Comparison of ENCODE assay signal across 9 cellular contexts in genomic region chr16:705748-706188, GRCh38. TPM values are rescaled to one million over a fixed set of nuclear protein-coding genes. Genes with fewer than 3 reads are reported as not detected.
A peak's percentile ranks its signal among the peaks of the same experiment; 100 is the strongest.
DNase-seq lines count a peak whose midpoint lies in the region; ATAC-seq and TF ChIP-seq lines count a peak whose summit lies in the region.
"Had no signal": no experiment of that assay in that cellular context is flagged by ENCODE, and none has a peak within 500 bp of the region (broad histone marks: within the 10 kb centered on the region; RNA-seq: fewer than 3 reads in every experiment).

Gene FBXL16 (minus strand): TSS chr16:705801. CDS start chr16:697405, 8,396 bp downstream.

- no peak within 1 kb of the TSS for H3K27ac Mint-ChIP-seq in progenitor cell of endocrine pancreas

- H3K27me3 Mint-ChIP-seq in progenitor cell of endocrine pancreas = peaks cover 65% of the 10 kb centered on the region

- DNase-seq in NCI-H2107 (lab: John Stamatoyannopoulos, UW) (peak; percentile 82), NCI-H2107 treated with DMSO at 0.1 percent for 48 hours (lab: John Stamatoyannopoulos, UW; ENCODE audit: unreplicated experiment) (no peak), NCI-H345 (lab: John Stamatoyannopoulos, UW) (peak; percentile 87), progenitor cell of endocrine pancreas (ENCODE audit: low spot score, unreplicated experiment) (no peak)
- DNase-seq: MM.1S had no signal

- no peak within 1 kb of the TSS for H3K4me3 ChIP-seq in endocrine pancreas (ENCODE audit: control insufficient read depth, insufficient read depth, low read length)

- no peak for TF ChIP-seq CTCF in progenitor cell of endocrine pancreas (IDR thresholded peaks at IDR 0.05; ENCODE audit: unreplicated experiment)

- H3K36me3 Mint-ChIP-seq in progenitor cell of endocrine pancreas (ENCODE audit: insufficient read depth) = no peaks in the 10 kb centered on the region

- no peaks in the 10 kb centered on the region for H3K4me1 ChIP-seq in endocrine pancreas (ENCODE audit: control insufficient read depth, insufficient read depth, low read length)

- peak within 1 kb of the TSS; percentile 19 for H3K4me3 Mint-ChIP-seq in progenitor cell of endocrine pancreas (ENCODE audit: low read depth)

- peak within 1 kb of the TSS; percentile 27 for H3K9ac ChIP-seq in endocrine pancreas (ENCODE audit: control insufficient read depth, insufficient read depth, low read length)

- no peaks in the 10 kb centered on the region for H3K27me3 ChIP-seq in endocrine pancreas (ENCODE audit: control insufficient read depth, insufficient read depth, low read length)

- H3K9me3 ChIP-seq in endocrine pancreas (ENCODE audit: control insufficient read depth, low read length) = no peaks in the 10 kb centered on the region

- H3K9me3 Mint-ChIP-seq in progenitor cell of endocrine pancreas (ENCODE audit: low read depth) = no peaks in the 10 kb centered on the region

- H3K4me1 Mint-ChIP-seq in progenitor cell of endocrine pancreas (ENCODE audit: low read depth) = no peaks in the 10 kb centered on the region

- ATAC-seq in GM19351 (IDR thresholded peaks at IDR 0.05; ENCODE audit: unreplicated experiment) (no peak), HG02678 (IDR thresholded peaks at IDR 0.05; ENCODE audit: unreplicated experiment) (no peak), HG03378 (IDR thresholded peaks at IDR 0.05; ENCODE audit: unreplicated experiment) (no peak)

- no peaks in the 10 kb centered on the region for H3K36me3 ChIP-seq in endocrine pancreas (ENCODE audit: control insufficient read depth, insufficient read depth, low read length)

RNA-seq across cellular contexts. Expression of gene FBXL16, which starts in this region (rescaled TPM):
- 4.3 TPM in 2 replicates for total RNA-seq in progenitor cell of endocrine pancreas

Comparison
In these comparisons a context has a peak if more than half of its experiments do, and no peak if none do; other contexts are left out.
1. DNase-seq: peak in NCI-H2107 (single experiment) and NCI-H345 (single experiment); none in NCI-H2107 treated with DMSO at 0.1 percent for 48 hours (single experiment) and progenitor cell of endocrine pancreas (single experiment).